Comparison of ENCODE assay signal across 8 cellular contexts in genomic region chr16:11586856-11587642, GRCh38. TPM values are rescaled to one million over a fixed set of nuclear protein-coding genes. Genes with fewer than 3 reads are reported as not detected.
DNase-seq lines count a peak whose midpoint lies in the region; ATAC-seq and TF ChIP-seq lines count a peak whose summit lies in the region.

LITAF (minus strand) TSS chr16:11586919; CDS start chr16:11556730, 30,189 bp downstream.

- peak; percentile 45 for DNase-seq in AG10803 (ENCODE audit: low read depth)
- peak; percentile 28 for DNase-seq in T follicular helper cell (ENCODE audit: low read depth)
- peak; percentile 74 to 89 (median 88) for DNase-seq in right cardiac atrium
- DNase-seq in retinal pigment epithelial cell (ENCODE audit: low read depth) = no peak
- DNase-seq in medulla oblongata (ENCODE audit: extremely low spot score) = no peak

- intact Hi-C loops in right cardiac atrium (cut with DNase I) = loop anchor here in 1 of 4 donors (10.0 kb wide), 1 partner anchor 58 kb away; no protein-coding TSS in a partner anchor

- TF ChIP-seq CTCF in AG10803 (conservative IDR thresholded peaks at IDR 0.05; ENCODE audit: low read length) (no peak), retinal pigment epithelial cell (conservative IDR thresholded peaks at IDR 0.05; ENCODE audit: low read depth, low read length) (peak; percentile 9)

- peak within 1 kb of the TSS; percentile 73 for H3K4me3 ChIP-seq in AG10803 (ENCODE audit: low read length)
- H3K4me3 ChIP-seq in right cardiac atrium (ENCODE audit: low read length) = peak within 1 kb of the TSS; percentile 99
- peak within 1 kb of the TSS; percentile 75 for H3K4me3 ChIP-seq in retinal pigment epithelial cell (ENCODE audit: low read length)

- ATAC-seq in GM18909 (IDR thresholded peaks at IDR 0.05; ENCODE audit: poor library complexity, unreplicated experiment) = peak; percentile 64
- peak; percentile 52 for ATAC-seq in HG03354 (IDR thresholded peaks at IDR 0.05; ENCODE audit: poor library complexity, severe bottlenecking, unreplicated experiment)
- ATAC-seq in right cardiac atrium = peak; percentile 90 to 92

- H3K27me3 ChIP-seq in right cardiac atrium (ENCODE audit: control insufficient read depth, insufficient read depth) = no peaks in the 10 kb centered on the region

- peaks cover 4% of the 10 kb centered on the region for H3K4me1 ChIP-seq in right cardiac atrium (ENCODE audit: control insufficient read depth, insufficient read depth, low read length)

- 3% methylated on average over 74 of the region's 74 CpGs for WGBS in right cardiac atrium

- H3K9me3 ChIP-seq in right cardiac atrium (ENCODE audit: control insufficient read depth, low read length) = no peaks in the 10 kb centered on the region

- H3K27ac ChIP-seq in angular gyrus (ENCODE audit: low read depth, low read length) = peak within 1 kb of the TSS; percentile 46
- peak within 1 kb of the TSS; percentile 90 for H3K27ac ChIP-seq in right cardiac atrium (ENCODE audit: low read length)

RNA-seq across cellular contexts. Expression of gene LITAF, which starts in this region (rescaled TPM):
- 10 to 100 TPM; 54.0 to 76.5 (median 65.3) TPM for total RNA-seq in right cardiac atrium
- polyA plus RNA-seq in right cardiac atrium = 25.7 TPM

Comparison
In these comparisons a context has a peak if more than half of its experiments do, and no peak if none do; other contexts are left out.
1. DNase-seq: peak in AG10803 (single experiment), T follicular helper cell (single experiment) and right cardiac atrium (3 of 3); none in retinal pigment epithelial cell (single experiment) and medulla oblongata (single experiment).
2. Peak in every context shown above with its lines, with median percentiles within 50 percentile points of each other: H3K4me3 ChIP-seq and ATAC-seq.